In genomic region chr12:642633-643477, GRCh38 we compare ENCODE assay signal across 8 cellular contexts. TPM values are rescaled to one million over a fixed set of nuclear protein-coding genes. Genes with fewer than 3 reads are reported as not detected.
A peak's percentile ranks its signal among the peaks of the same experiment; 100 is the strongest.
DNase-seq lines count a peak whose midpoint lies in the region; ATAC-seq and TF ChIP-seq lines count a peak whose summit lies in the region.

No MANE protein-coding gene starts in this region.

- H3K9me3 ChIP-seq in PC-9 (ENCODE audit: insufficient read depth, low read depth) = no peaks in the 10 kb centered on the region

- CTCF ChIA-PET in PC-9 (lab: Charles Lee) = interaction anchor here (0.6 to 1.3 kb wide), 3 partner anchors 72 to 254 kb away, joined by 3 to 5 read pairs (median 4); partner anchors contain the start of gene WNK1

- POLR2A ChIA-PET in PC-9 (lab: Charles Lee; ENCODE audit: unreplicated experiment) = interaction anchor here (0.6 to 0.7 kb wide), 2 partner anchors 171 to 309 kb away, joined by 3 to 4 read pairs; no protein-coding TSS in a partner anchor

- H3K27ac ChIP-seq in PC-9 = peak overlapping the region; percentile 79

- H3K4me3 ChIP-seq in PC-9 (peak overlapping the region; percentile 77), fibroblast of the aortic adventitia (ENCODE audit: low read depth, low read length) (peak overlapping the region; percentile 47)

- no peaks in the 10 kb centered on the region for H3K27me3 ChIP-seq in PC-9 (ENCODE audit: insufficient read depth, low read depth)

- no TSS peak for BruUV-seq in PC-9 (replicated peaks; lab: Mats Ljungman, UMichigan)

- intact Hi-C loops in PC-9 (cut with micrococcal nuclease; ENCODE audit: unreplicated experiment) = loop anchor here (1.0 to 2.0 kb wide), 3 partner anchors 11 to 108 kb away; no protein-coding TSS in a partner anchor

- H4K20me1 ChIP-seq in PC-9 (ENCODE audit: insufficient read depth) = no peaks in the 10 kb centered on the region

- H3K9me3 Mint-ChIP-seq in natural killer cell treated with Interleukin-12 subunit alpha and Interleukin-12 subunit beta and Interleukin-15 and Interleukin-18, amount 100 ng/mL, for 72 hours = no peaks in the 10 kb centered on the region
- no peaks in the 10 kb centered on the region for H3K9me3 Mint-ChIP-seq in stimulated activated naive CD8-positive, alpha-beta T cell treated with anti-CD3 and anti-CD28 coated beads, Interleukin-15, amount 100 ng/mL, for 72 hours

- peaks cover 42 to 45% of the 10 kb centered on the region in 2 donors for H3K4me1 Mint-ChIP-seq in natural killer cell treated with Interleukin-12 subunit alpha and Interleukin-12 subunit beta and Interleukin-15 and Interleukin-18, amount 100 ng/mL, for 72 hours (ENCODE audit: low read depth in 2 of 2)
- peaks cover 76% of the 10 kb centered on the region for H3K4me1 Mint-ChIP-seq in stimulated activated naive CD8-positive, alpha-beta T cell treated with anti-CD3 and anti-CD28 coated beads, Interleukin-15, amount 100 ng/mL, for 72 hours

- peak; percentile 55 for TF ChIP-seq CTCF in PC-9 (conservative IDR thresholded peaks at IDR 0.05)
- TF ChIP-seq CTCF in fibroblast of the aortic adventitia (IDR thresholded peaks at IDR 0.05; ENCODE audit: insufficient read depth, low read length) = peak; percentile 27

- no peaks in the 10 kb centered on the region for H3K9me2 ChIP-seq in PC-9 (ENCODE audit: insufficient read depth)

- H3K36me3 ChIP-seq in PC-9 (ENCODE audit: low read depth) = 0 out of 2 replicates have a peak, but pooled peaks cover 2% of the 10 kb centered on the region

- peaks cover 30% of the 10 kb centered on the region; the same call in 1 of the 2 replicates for H3F3A ChIP-seq in PC-9 (ENCODE audit: insufficient read depth, low read depth)

- H3K4me1 ChIP-seq in PC-9 (replicated peaks; ENCODE audit: insufficient read depth) = peaks cover 36% of the 10 kb centered on the region

- peak overlapping the region; percentile 87 for H3K4me3 Mint-ChIP-seq in natural killer cell treated with Interleukin-12 subunit alpha and Interleukin-12 subunit beta and Interleukin-15 and Interleukin-18, amount 100 ng/mL, for 72 hours
- H3K4me3 Mint-ChIP-seq in stimulated activated naive CD8-positive, alpha-beta T cell treated with anti-CD3 and anti-CD28 coated beads, Interleukin-15, amount 100 ng/mL, for 72 hours = peak overlapping the region; percentile 80 to 89

- peak overlapping the region; percentile 94 for H3K4me2 ChIP-seq in PC-9

- DNase-seq in AG08396 (ENCODE audit: low spot score) (peak; percentile 86), PC-9 (peak; percentile 63 to 76), fibroblast of the aortic adventitia (ENCODE audit: low read depth) (peak; percentile 26)
- peak; percentile 67 for DNase-seq in activated T-helper 9 cell treated with anti-CD3 and anti-CD28 coated beads, Interleukin-2, amount 50 U/mL, for 16 hours (ENCODE audit: low read depth)
- peak; percentile 91 for DNase-seq in natural killer cell treated with Interleukin-12 subunit alpha and Interleukin-12 subunit beta and Interleukin-15 and Interleukin-18, amount 100 ng/mL, for 72 hours (ENCODE audit: low spot score)
- peak; percentile 77 to 85 for DNase-seq in stimulated activated naive CD8-positive, alpha-beta T cell treated with anti-CD3 and anti-CD28 coated beads, Interleukin-15, amount 100 ng/mL, for 72 hours

- H3K36me3 Mint-ChIP-seq in natural killer cell treated with Interleukin-12 subunit alpha and Interleukin-12 subunit beta and Interleukin-15 and Interleukin-18, amount 100 ng/mL, for 72 hours = no peaks in the 10 kb centered on the region

- no peaks in the 10 kb centered on the region for H3K27me3 Mint-ChIP-seq in natural killer cell treated with Interleukin-12 subunit alpha and Interleukin-12 subunit beta and Interleukin-15 and Interleukin-18, amount 100 ng/mL, for 72 hours
- H3K27me3 Mint-ChIP-seq in stimulated activated naive CD8-positive, alpha-beta T cell treated with anti-CD3 and anti-CD28 coated beads, Interleukin-15, amount 100 ng/mL, for 72 hours = no peaks in the 10 kb centered on the region

- ATAC-seq in GM18868 (IDR thresholded peaks at IDR 0.05; ENCODE audit: unreplicated experiment) (peak; percentile 60), HG03108 (IDR thresholded peaks at IDR 0.05; ENCODE audit: unreplicated experiment) (peak; percentile 69)
- peak; percentile 95 for ATAC-seq in natural killer cell treated with Interleukin-12 subunit alpha and Interleukin-12 subunit beta and Interleukin-15 and Interleukin-18, amount 100 ng/mL, for 72 hours
- ATAC-seq in stimulated activated naive CD8-positive, alpha-beta T cell treated with anti-CD3 and anti-CD28 coated beads, Interleukin-15, amount 100 ng/mL, for 72 hours = peak; percentile 92

- H3K27ac Mint-ChIP-seq in natural killer cell treated with Interleukin-12 subunit alpha and Interleukin-12 subunit beta and Interleukin-15 and Interleukin-18, amount 100 ng/mL, for 72 hours = peak overlapping the region; percentile 88 to 96
- peak overlapping the region; percentile 97 for H3K27ac Mint-ChIP-seq in stimulated activated naive CD8-positive, alpha-beta T cell treated with anti-CD3 and anti-CD28 coated beads, Interleukin-15, amount 100 ng/mL, for 72 hours

- peaks cover 10% of the 10 kb centered on the region for H3K79me2 ChIP-seq in PC-9 (ENCODE audit: low read depth)

- H2AFZ ChIP-seq in PC-9 = peak overlapping the region; percentile 95

RNA-seq across cellular contexts. Expression of gene NINJ2, which starts 20.4 kb away (rescaled TPM):
- total RNA-seq in PC-9 (2021) (18.5 and 19.3 TPM in 2 replicates), fibroblast of the aortic adventitia (ENCODE audit: low replicate concordance) (0.45 TPM in 1 of 2 replicates, not detected in the other)
- total RNA-seq in natural killer cell treated with Interleukin-12 subunit alpha and Interleukin-12 subunit beta and Interleukin-15 and Interleukin-18, amount 100 ng/mL, for 72 hours = 10 to 100 TPM in 1 of 2 donors, 1 to 10 TPM in 1; 8.6 to 15.3 TPM

Comparison
In these comparisons a context has a peak if more than half of its experiments do, and no peak if none do; other contexts are left out.
1. Peak in every context shown above with its lines: DNase-seq, ATAC-seq, H3K4me3 ChIP-seq and H3K27ac ChIP-seq.
2. DNase-seq: peak in every context shown above with its lines; median percentile 91 in natural killer cell treated with Interleukin-12 subunit alpha and Interleukin-12 subunit beta and Interleukin-15 and Interleukin-18, amount 100 ng/mL, for 72 hours; 86 in AG08396; 81 in stimulated activated naive CD8-positive, alpha-beta T cell treated with anti-CD3 and anti-CD28 coated beads, Interleukin-15, amount 100 ng/mL, for 72 hours; 70 in PC-9; 67 in activated T-helper 9 cell treated with anti-CD3 and anti-CD28 coated beads, Interleukin-2, amount 50 U/mL, for 16 hours; 26 in fibroblast of the aortic adventitia.